In the genomic region with DNA sequence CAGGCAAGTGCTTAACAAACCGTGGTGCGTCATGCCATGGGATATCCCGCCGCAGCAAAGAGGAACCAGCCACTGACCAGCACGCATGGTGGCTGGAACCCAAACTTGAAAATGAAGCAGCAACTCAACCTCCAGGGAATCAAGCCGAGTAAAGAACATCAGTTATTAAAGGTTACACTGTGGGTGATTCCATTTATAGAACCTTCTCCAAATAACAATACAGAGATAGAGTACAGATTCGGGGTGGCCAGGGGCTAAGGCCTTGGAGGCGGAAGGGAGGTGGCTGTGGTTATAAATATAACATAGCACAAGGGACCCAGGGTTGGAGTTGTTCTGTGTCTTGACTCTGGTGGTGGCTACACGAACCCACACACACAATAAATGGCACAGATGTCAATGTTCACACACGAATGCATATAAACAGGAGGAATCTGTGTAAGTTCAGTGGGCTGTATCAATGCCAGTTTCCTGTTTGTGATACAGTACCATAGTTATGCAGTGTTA, we compare ENCODE assay signal across 12 cellular contexts.
DNase-seq lines count a peak whose midpoint lies in the region; ATAC-seq and TF ChIP-seq lines count a peak whose summit lies in the region.
"Had no signal": no experiment of that assay in that cellular context is flagged by ENCODE, and none has a peak within 500 bp of the region (broad histone marks: within the 10 kb centered on the region; RNA-seq: fewer than 3 reads in every experiment).

No MANE protein-coding gene starts in this region.

- peak overlapping the region in 2 of 10 donors; percentile 19 to 40 for H3K27ac Mint-ChIP-seq in naive thymus-derived CD8-positive, alpha-beta T cell
- no peak overlapping the region for H3K27ac Mint-ChIP-seq in nephron progenitor cell
- H3K27ac Mint-ChIP-seq: T-cell had no signal

- ATAC-seq in GM18511 (IDR thresholded peaks at IDR 0.05; ENCODE audit: unreplicated experiment): peak; percentile 85
- ATAC-seq in GM21526 (IDR thresholded peaks at IDR 0.05; ENCODE audit: low FRiP score, unreplicated experiment): peak; percentile 73
- ATAC-seq in HG03159 (IDR thresholded peaks at IDR 0.05; ENCODE audit: unreplicated experiment): peak; percentile 84
- no peak for ATAC-seq in naive thymus-derived CD8-positive, alpha-beta T cell
- ATAC-seq: T-cell had no signal

- no peak overlapping the region for H3K27ac ChIP-seq in esophagus muscularis mucosa (replicated peaks in 1 of 4)
- H3K27ac ChIP-seq: colonic mucosa had no signal

- intact Hi-C loops in esophagus muscularis mucosa (cut with DNase I): no loop called here

- no peak for TF ChIP-seq CTCF in esophagus muscularis mucosa (IDR thresholded peaks at IDR 0.05)
- TF ChIP-seq CTCF in nephron progenitor cell (IDR thresholded peaks at IDR 0.05): no peak

- POLR2A ChIA-PET in naive thymus-derived CD8-positive, alpha-beta T cell (lab: Charles Lee): no interaction called here

- H3K9me3 Mint-ChIP-seq in naive thymus-derived CD8-positive, alpha-beta T cell: peaks cover 0 to 15% (median 3%) of the 10 kb centered on the region in 9 donors
- peaks cover 8% of the 10 kb centered on the region for H3K9me3 Mint-ChIP-seq in nephron progenitor cell

- H3K4me3 ChIP-seq in esophagus muscularis mucosa: no peak overlapping the region
- H3K4me3 ChIP-seq: colonic mucosa had no signal

- H3K4me1 Mint-ChIP-seq in naive thymus-derived CD8-positive, alpha-beta T cell: peaks cover 0 to 23% (median 4%) of the 10 kb centered on the region in 4 donors
- peaks cover 10% of the 10 kb centered on the region for H3K4me1 Mint-ChIP-seq in nephron progenitor cell

- H3K36me3 Mint-ChIP-seq in naive thymus-derived CD8-positive, alpha-beta T cell: peaks cover 17 to 54% (median 48%) of the 10 kb centered on the region in 3 donors
- peaks cover 28% of the 10 kb centered on the region for H3K36me3 Mint-ChIP-seq in nephron progenitor cell (ENCODE audit: low read depth)

- H3K27me3 Mint-ChIP-seq in naive thymus-derived CD8-positive, alpha-beta T cell: no peaks in the 10 kb centered on the region
- H3K27me3 Mint-ChIP-seq in nephron progenitor cell (ENCODE audit: low read depth, poor library complexity): peaks cover 6% of the 10 kb centered on the region
- H3K27me3 Mint-ChIP-seq: T-cell had no signal

- TF ChIP-seq EP300 in esophagus muscularis mucosa (IDR thresholded peaks at IDR 0.05): no peak

- H3K27me3 ChIP-seq in esophagus muscularis mucosa: no peaks in the 10 kb centered on the region
- H3K27me3 ChIP-seq: colonic mucosa had no signal

- peak; percentile 45 for DNase-seq in esophagus muscularis mucosa (ENCODE audit: extremely low spot score)
- DNase-seq in NCI-H128 (lab: John Stamatoyannopoulos, UW; ENCODE audit: unreplicated experiment): no peak
- DNase-seq in naive thymus-derived CD8-positive, alpha-beta T cell: no peak
- no peak for DNase-seq in cerebellum (ENCODE audit: low spot score)
- DNase-seq in nephron progenitor cell: no peak
- DNase-seq: activated T-cell treated with anti-CD3 and anti-CD28 coated beads, Interleukin-2, amount 50 U/mL, for 1 hour; colonic mucosa; NCI-H2081 treated with DMSO at 0.1 percent for 48 hours; T-cell had no signal

- peak overlapping the region in 1 of 10 donors; percentile 61 for H3K4me3 Mint-ChIP-seq in naive thymus-derived CD8-positive, alpha-beta T cell
- H3K4me3 Mint-ChIP-seq in nephron progenitor cell: no peak overlapping the region
- H3K4me3 Mint-ChIP-seq: T-cell had no signal

- H3K4me1 ChIP-seq in esophagus muscularis mucosa: no peaks in the 10 kb centered on the region
- H3K4me1 ChIP-seq: colonic mucosa had no signal

- H3K9me3 ChIP-seq in esophagus muscularis mucosa: peaks cover 0 to 8% (median 6%) of the 10 kb centered on the region in 4 donors
- H3K9me3 ChIP-seq: colonic mucosa had no signal

- 94% methylated on average over 10 of the region's 10 CpGs for WGBS in esophagus muscularis mucosa

- no peak for TF ChIP-seq POLR2A in esophagus muscularis mucosa (IDR thresholded peaks at IDR 0.05; ENCODE audit: low read depth)

- peaks cover 0 to 33% (median 9%) of the 10 kb centered on the region in 4 donors for H3K36me3 ChIP-seq in esophagus muscularis mucosa
- H3K36me3 ChIP-seq: colonic mucosa had no signal

Comparison
In these comparisons a context has a peak if more than half of its experiments do, and no peak if none do; other contexts are left out.
1. ATAC-seq: peak in GM18511 (single experiment), GM21526 (single experiment) and HG03159 (single experiment); none in naive thymus-derived CD8-positive, alpha-beta T cell (0 of 2).